ENCODE assay signal across 22 cellular contexts in the genomic region with DNA sequence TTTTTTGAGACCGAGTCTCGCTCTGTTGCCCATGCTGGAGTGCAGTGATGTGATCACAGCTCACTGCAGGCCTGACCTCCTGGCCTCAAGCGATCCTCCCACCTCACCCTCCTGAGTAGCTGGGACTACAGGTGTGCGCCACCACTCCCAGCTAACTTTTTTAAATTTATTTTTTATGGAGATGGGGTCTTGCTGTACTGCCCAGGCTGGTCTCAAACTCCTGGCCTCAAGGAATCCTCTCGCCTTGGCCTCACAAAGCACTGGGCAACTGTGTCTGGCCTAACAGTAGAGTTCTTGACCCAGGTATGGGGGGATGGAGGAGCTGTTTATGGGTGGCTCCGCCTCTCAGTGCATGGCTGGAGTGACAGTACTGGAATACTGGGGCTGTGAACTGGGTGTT.
"Had no signal": no experiment of that assay in that cellular context is flagged by ENCODE, and none has a peak within 500 bp of the region (broad histone marks: within the 10 kb centered on the region; RNA-seq: fewer than 3 reads in every experiment).

No MANE protein-coding gene starts in this region.

- H3K27ac ChIP-seq: colonic mucosa, heart right ventricle, left lung, neural progenitor cell, prostate gland, spleen, transverse colon, vagina had no signal

- H3K27ac Mint-ChIP-seq: dendritic cell treated with granulocyte-macrophage colony-stimulating factor and Interleukin-4, amounts not matched to agents 40 ng/mL and 50 ng/mL, for 4 days; naive thymus-derived CD4-positive, alpha-beta T cell; neural progenitor cell had no signal

- H3K4me1 ChIP-seq: colonic mucosa, esophagus squamous epithelium, left lung, neural progenitor cell, spleen, suprapubic skin, vagina had no signal

- H3K9me3 ChIP-seq: colonic mucosa, esophagus squamous epithelium, heart right ventricle, left lung, prostate gland, spleen, suprapubic skin, transverse colon, vagina had no signal

- H3K4me3 ChIP-seq: colonic mucosa, esophagus squamous epithelium, heart right ventricle, left lung, neural progenitor cell, prostate gland, skin epidermis, spleen, suprapubic skin, transverse colon, vagina had no signal

- H3K4me1 Mint-ChIP-seq: naive thymus-derived CD4-positive, alpha-beta T cell; neural progenitor cell had no signal

- H3K27me3 Mint-ChIP-seq: dendritic cell treated with granulocyte-macrophage colony-stimulating factor and Interleukin-4, amounts not matched to agents 40 ng/mL and 50 ng/mL, for 4 days; naive thymus-derived CD4-positive, alpha-beta T cell; stimulated activated naive CD8-positive, alpha-beta T cell treated with anti-CD3 and anti-CD28 coated beads, Interleukin-15, amount 100 ng/mL, for 72 hours had no signal

- H3K9me3 Mint-ChIP-seq: dendritic cell treated with granulocyte-macrophage colony-stimulating factor and Interleukin-4, amounts not matched to agents 40 ng/mL and 50 ng/mL, for 4 days; naive thymus-derived CD4-positive, alpha-beta T cell; neural progenitor cell; stimulated activated naive CD8-positive, alpha-beta T cell treated with anti-CD3 and anti-CD28 coated beads, Interleukin-15, amount 100 ng/mL, for 72 hours had no signal

- ATAC-seq: left lung; naive thymus-derived CD4-positive, alpha-beta T cell; stimulated activated naive CD8-positive, alpha-beta T cell treated with anti-CD3 and anti-CD28 coated beads, Interleukin-15, amount 100 ng/mL, for 72 hours had no signal

- H3K4me3 Mint-ChIP-seq: dendritic cell treated with granulocyte-macrophage colony-stimulating factor and Interleukin-4, amounts not matched to agents 40 ng/mL and 50 ng/mL, for 4 days; naive thymus-derived CD4-positive, alpha-beta T cell; neural progenitor cell; stimulated activated naive CD8-positive, alpha-beta T cell treated with anti-CD3 and anti-CD28 coated beads, Interleukin-15, amount 100 ng/mL, for 72 hours had no signal

- H3K36me3 ChIP-seq: neural progenitor cell had no signal

- H3K27me3 ChIP-seq: colonic mucosa, esophagus squamous epithelium, heart right ventricle, left lung, neural progenitor cell, spleen, suprapubic skin, transverse colon, vagina had no signal

- H2AFZ ChIP-seq: neural progenitor cell had no signal

- DNase-seq: colonic mucosa; effector CD8-positive, alpha-beta T cell; erythroblast; esophagus squamous epithelium; foreskin melanocyte; glutamatergic neuron; hippocampal formation; left lung; mesendoderm; midbrain; naive thymus-derived CD4-positive, alpha-beta T cell; spleen; stimulated activated naive CD4-positive, alpha-beta T cell; stimulated activated naive CD8-positive, alpha-beta T cell treated with anti-CD3 and anti-CD28 coated beads, Interleukin-15, amount 100 ng/mL, for 72 hours; transverse colon had no signal

- H3K4me2 ChIP-seq: neural progenitor cell had no signal

- H3K9ac ChIP-seq: neural progenitor cell had no signal
